Comparison of ENCODE assay signal across 14 cellular contexts in the genomic region with DNA sequence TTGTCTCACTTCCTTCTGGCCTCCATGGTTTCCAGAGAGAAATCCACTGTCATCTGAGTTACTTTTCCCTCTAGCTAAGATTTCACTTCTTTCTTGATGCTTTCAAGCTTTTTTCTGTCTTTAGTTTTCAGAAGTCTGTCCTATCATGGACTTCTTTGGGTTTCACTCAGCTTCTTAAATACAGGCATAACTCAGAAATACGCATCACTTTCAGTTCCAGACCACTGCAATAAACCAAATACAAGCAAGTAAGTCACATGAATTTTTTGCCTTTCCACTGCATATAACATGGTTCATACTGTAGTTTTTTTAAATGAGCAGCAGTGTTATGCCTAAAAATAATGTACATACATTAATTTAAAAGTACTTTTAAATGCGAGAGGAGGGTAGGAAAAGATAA. TPM values are rescaled to one million over a fixed set of nuclear protein-coding genes. Genes with fewer than 3 reads are reported as not detected.
DNase-seq lines count a peak whose midpoint lies in the region; ATAC-seq and TF ChIP-seq lines count a peak whose summit lies in the region.
"Had no signal": no experiment of that assay in that cellular context is flagged by ENCODE, and none has a peak within 500 bp of the region (broad histone marks: within the 10 kb centered on the region; RNA-seq: fewer than 3 reads in every experiment).

No MANE protein-coding gene starts in this region.

- DNase-seq in activated T-cell treated with anti-CD3 and anti-CD28 coated beads, Interleukin-2, amount 50 U/mL, for 4 hours, result no peak
- no peak for DNase-seq in activated T-cell treated with anti-CD3 and anti-CD28 coated beads, Interleukin-2, amount 50 U/mL, for 48 hours
- DNase-seq in activated naive CD8-positive, alpha-beta T cell treated with anti-CD3 and anti-CD28 coated beads, Interleukin-2, amount 50 U/mL, for 24 hours, result no peak
- DNase-seq in NCI-H187 (lab: John Stamatoyannopoulos, UW) (no peak), suprapubic skin (ENCODE audit: low spot score in 2 of 2) (no peak), NCI-H526 treated with DMSO at 0.1 percent for 48 hours (lab: John Stamatoyannopoulos, UW) (no peak)
- DNase-seq: amniotic stem cell, Caco-2, foreskin keratinocyte, left ventricle myocardium inferior, NCI-H1930, NCI-H446 treated with DMSO at 0.1 percent for 48 hours had no signal

- peaks cover 5% of the 10 kb centered on the region for H3K9me3 Mint-ChIP-seq in activated T-cell treated with anti-CD3 and anti-CD28 coated beads, Interleukin-2, amount 50 U/mL, for 4 hours
- H3K9me3 Mint-ChIP-seq in activated naive CD8-positive, alpha-beta T cell treated with anti-CD3 and anti-CD28 coated beads, Interleukin-2, amount 50 U/mL, for 24 hours, result no peaks in the 10 kb centered on the region
- no peaks in the 10 kb centered on the region for H3K9me3 Mint-ChIP-seq in stimulated activated memory B cell treated with anti-CD40 and anti-IgM and Interleukin-4, amounts not matched to agents 10 μg/mL and 1 μg/mL and 100 μg/mL, for 72 hours

- peaks cover 3% of the 10 kb centered on the region; the same call in 1 of the 2 replicates for H3K36me3 ChIP-seq in KMS-11 (ENCODE audit: insufficient read depth)
- H3K36me3 ChIP-seq in suprapubic skin, result peaks cover 34% of the 10 kb centered on the region

- no peak overlapping the region for H3K4me3 ChIP-seq in KMS-11 (IDR thresholded peaks at IDR 0.05; ENCODE audit: insufficient read depth, low read depth, low read length)
- H3K4me3 ChIP-seq in suprapubic skin, result no peak overlapping the region
- H3K4me3 ChIP-seq: left ventricle myocardium inferior had no signal

- peaks cover 71% of the 10 kb centered on the region for H3K36me3 Mint-ChIP-seq in activated T-cell treated with anti-CD3 and anti-CD28 coated beads, Interleukin-2, amount 50 U/mL, for 4 hours (ENCODE audit: insufficient read depth)
- H3K36me3 Mint-ChIP-seq in activated naive CD8-positive, alpha-beta T cell treated with anti-CD3 and anti-CD28 coated beads, Interleukin-2, amount 50 U/mL, for 24 hours (ENCODE audit: low read depth), result peaks cover 80% of the 10 kb centered on the region
- H3K36me3 Mint-ChIP-seq in stimulated activated memory B cell treated with anti-CD40 and anti-IgM and Interleukin-4, amounts not matched to agents 10 μg/mL and 1 μg/mL and 100 μg/mL, for 72 hours, result peaks cover 72% of the 10 kb centered on the region

- H3K27ac ChIP-seq in KMS-11 (peak overlapping the region; percentile 21; the same call in 1 of the 2 replicates), suprapubic skin (no peak overlapping the region)
- H3K27ac ChIP-seq: foreskin keratinocyte, left ventricle myocardium inferior had no signal

- H3K27me3 Mint-ChIP-seq in activated T-cell treated with anti-CD3 and anti-CD28 coated beads, Interleukin-2, amount 50 U/mL, for 4 hours (ENCODE audit: low read depth), result no peaks in the 10 kb centered on the region
- H3K27me3 Mint-ChIP-seq in activated naive CD8-positive, alpha-beta T cell treated with anti-CD3 and anti-CD28 coated beads, Interleukin-2, amount 50 U/mL, for 24 hours, result no peaks in the 10 kb centered on the region
- H3K27me3 Mint-ChIP-seq in stimulated activated memory B cell treated with anti-CD40 and anti-IgM and Interleukin-4, amounts not matched to agents 10 μg/mL and 1 μg/mL and 100 μg/mL, for 72 hours, result no peaks in the 10 kb centered on the region

- peaks cover 86% of the 10 kb centered on the region for H3K4me1 Mint-ChIP-seq in activated T-cell treated with anti-CD3 and anti-CD28 coated beads, Interleukin-2, amount 50 U/mL, for 4 hours (ENCODE audit: low read depth)
- peaks cover 87% of the 10 kb centered on the region for H3K4me1 Mint-ChIP-seq in activated naive CD8-positive, alpha-beta T cell treated with anti-CD3 and anti-CD28 coated beads, Interleukin-2, amount 50 U/mL, for 24 hours
- H3K4me1 Mint-ChIP-seq in stimulated activated memory B cell treated with anti-CD40 and anti-IgM and Interleukin-4, amounts not matched to agents 10 μg/mL and 1 μg/mL and 100 μg/mL, for 72 hours, result peaks cover 49% of the 10 kb centered on the region

- no peak for TF ChIP-seq CTCF in KMS-11 (conservative IDR thresholded peaks at IDR 0.05; ENCODE audit: low read depth, low read length)
- no peak for TF ChIP-seq CTCF in suprapubic skin (IDR thresholded peaks at IDR 0.05)

- H3K4me2 ChIP-seq in KMS-11, result no peak overlapping the region

- peak; percentile 73 to 75 for ATAC-seq in activated T-cell treated with anti-CD3 and anti-CD28 coated beads, Interleukin-2, amount 50 U/mL, for 4 hours
- peak; percentile 42 for ATAC-seq in activated naive CD8-positive, alpha-beta T cell treated with anti-CD3 and anti-CD28 coated beads, Interleukin-2, amount 50 U/mL, for 24 hours
- no peak for ATAC-seq in stimulated activated memory B cell treated with anti-CD40 and anti-IgM and Interleukin-4, amounts not matched to agents 10 μg/mL and 1 μg/mL and 100 μg/mL, for 72 hours
- ATAC-seq: foreskin keratinocyte had no signal

- no peak for TF ChIP-seq EP300 in suprapubic skin (IDR thresholded peaks at IDR 0.05)

- H3K9ac ChIP-seq in KMS-11, result no peak overlapping the region

- 97% methylated on average over 2 of the region's 2 CpGs for WGBS in suprapubic skin

- no peak overlapping the region for H2AFZ ChIP-seq in KMS-11 (ENCODE audit: low read depth)

- no peak overlapping the region for H3K4me3 Mint-ChIP-seq in activated T-cell treated with anti-CD3 and anti-CD28 coated beads, Interleukin-2, amount 50 U/mL, for 4 hours
- H3K4me3 Mint-ChIP-seq in activated naive CD8-positive, alpha-beta T cell treated with anti-CD3 and anti-CD28 coated beads, Interleukin-2, amount 50 U/mL, for 24 hours, result no peak overlapping the region
- no peak overlapping the region for H3K4me3 Mint-ChIP-seq in stimulated activated memory B cell treated with anti-CD40 and anti-IgM and Interleukin-4, amounts not matched to agents 10 μg/mL and 1 μg/mL and 100 μg/mL, for 72 hours

- H3K27me3 ChIP-seq in KMS-11 (ENCODE audit: insufficient read depth, low read depth), result no peaks in the 10 kb centered on the region
- no peaks in the 10 kb centered on the region for H3K27me3 ChIP-seq in suprapubic skin
- H3K27me3 ChIP-seq: foreskin keratinocyte had no signal

- no peaks in the 10 kb centered on the region for H3K9me3 ChIP-seq in suprapubic skin
- H3K9me3 ChIP-seq: Caco-2, left ventricle myocardium inferior had no signal

- H3K4me1 ChIP-seq in KMS-11 (ENCODE audit: low read depth, poor library complexity, severe bottlenecking), result peaks cover 36% of the 10 kb centered on the region
- H3K4me1 ChIP-seq in suprapubic skin, result peaks cover 4% of the 10 kb centered on the region
- H3K4me1 ChIP-seq: Caco-2 had no signal

- TF ChIP-seq POLR2A in suprapubic skin (IDR thresholded peaks at IDR 0.05), result no peak

- peak overlapping the region; percentile 81 for H3K27ac Mint-ChIP-seq in activated naive CD8-positive, alpha-beta T cell treated with anti-CD3 and anti-CD28 coated beads, Interleukin-2, amount 50 U/mL, for 24 hours
- H3K27ac Mint-ChIP-seq in stimulated activated memory B cell treated with anti-CD40 and anti-IgM and Interleukin-4, amounts not matched to agents 10 μg/mL and 1 μg/mL and 100 μg/mL, for 72 hours, result peak overlapping the region; percentile 79

- H4K20me1 ChIP-seq in KMS-11 (ENCODE audit: insufficient read depth), result peaks cover 6% of the 10 kb centered on the region; the same call in 1 of the 2 replicates

- peaks cover 4% of the 10 kb centered on the region; the same call in 1 of the 2 replicates for H3K79me2 ChIP-seq in KMS-11 (ENCODE audit: insufficient read depth, low read depth)

RNA-seq across cellular contexts. Expression of a gene that starts 48.7 kb away (rescaled TPM):
- 10 to 100 TPM; 32.0 to 40.1 (median 33.3) TPM for total RNA-seq in activated T-cell treated with anti-CD3 and anti-CD28 coated beads, Interleukin-2, amount 50 U/mL, for 4 hours
- 10 to 100 TPM; 14.2 to 18.3 (median 15.9) TPM for total RNA-seq in suprapubic skin
